ENCODE assay signal across 1 cellular context in the genomic region with DNA sequence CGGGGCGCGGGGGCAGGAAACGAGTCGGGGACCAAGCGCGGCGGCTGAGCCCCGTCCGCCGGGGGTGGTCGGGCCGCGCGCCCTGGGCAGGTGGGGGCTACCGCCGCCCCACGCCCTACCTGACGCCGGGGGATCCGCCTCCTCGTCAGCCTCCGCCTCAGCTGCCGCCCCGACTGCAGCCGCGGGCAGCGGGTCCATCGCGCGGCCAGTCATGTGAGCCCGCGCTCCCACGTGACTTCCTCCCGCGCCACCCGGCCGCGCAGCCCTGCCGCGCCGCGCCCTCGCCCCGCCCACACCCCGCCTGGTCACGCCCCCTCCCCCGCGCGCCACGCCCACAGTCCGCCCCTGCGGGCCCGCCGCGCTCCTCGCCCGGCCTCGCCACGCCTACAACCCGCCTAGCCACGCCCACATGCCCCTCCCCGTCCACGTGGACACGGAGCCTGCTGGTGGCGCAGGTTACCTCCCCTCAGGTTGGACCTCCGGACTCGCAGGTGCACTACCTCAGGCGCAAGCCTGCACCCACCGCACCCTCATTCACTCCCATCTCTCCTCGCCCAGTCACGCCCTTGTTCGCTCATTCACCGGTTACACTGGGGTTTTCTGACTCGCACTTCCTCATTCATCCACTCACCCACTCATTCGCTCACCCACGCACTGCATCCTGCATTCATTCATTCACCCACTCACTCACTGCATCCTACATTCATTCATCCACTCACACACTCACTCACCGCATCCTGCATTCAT.
TF ChIP-seq lines count a peak whose summit lies in the region.

Gene SNX8, minus strand, starts transcription at position 233 of the 747 bp plus-strand sequence. Its CDS starts 20 bp downstream, at position 213.

TF ChIP-seq in HEK293, 187 proteins besides CTCF, POLR2A, EP300 and RAD21 (continued from another document):
- TF ChIP-seq ZBTB26 (tag by site-specific recombination; optimal IDR thresholded peaks at IDR 0.05): peak; percentile 56
- no peak for TF ChIP-seq ZNF560 (tag by site-specific recombination; IDR thresholded peaks at IDR 0.05; ENCODE audit: borderline replicate concordance)
TF ChIP-seq in HEK293: peak in this region for 24.
